ENCODE assay signal across 13 cellular contexts in genomic region chr3:117630469-117630868, GRCh38.
DNase-seq lines count a peak whose midpoint lies in the region; ATAC-seq lines count a peak whose summit lies in the region.
"Had no signal": no experiment of that assay in that cellular context is flagged by ENCODE, and none has a peak within 500 bp of the region (broad histone marks: within the 10 kb centered on the region; RNA-seq: fewer than 3 reads in every experiment).

No MANE protein-coding gene starts in this region.

- intact Hi-C loops in posterior vena cava (cut with DNase I): no loop called here

- DNase-seq in fibroblast of peridontal ligament (ENCODE audit: extremely low read depth) (peak; percentile 43), amniotic stem cell (lab: John Stamatoyannopoulos, UW) (no peak), NCI-H1930 (lab: John Stamatoyannopoulos, UW) (no peak), posterior vena cava (ENCODE audit: low spot score) (no peak), NCI-H2171 treated with DMSO at 0.1 percent for 48 hours (lab: John Stamatoyannopoulos, UW) (no peak)
- DNase-seq: activated CD8-positive, alpha-beta T cell treated with anti-CD3 and anti-CD28 coated beads, Interleukin-2, amount 10 ng/mL, durations not matched to agents 7 days and 5 days; activated naive CD4-positive, alpha-beta T cell treated with anti-CD3 and anti-CD28 coated beads, Interleukin-2, amount 10 ng/mL, durations not matched to agents 7 days and 5 days; naive thymus-derived CD4-positive, alpha-beta T cell; right lobe of liver; stimulated activated naive CD8-positive, alpha-beta T cell treated with anti-CD3 and anti-CD28 coated beads, Interleukin-15, amount 100 ng/mL, for 72 hours had no signal

- ATAC-seq in GM19025 (IDR thresholded peaks at IDR 0.05; ENCODE audit: low read depth, unreplicated experiment) (peak; percentile 61), GM21786 (IDR thresholded peaks at IDR 0.05; ENCODE audit: unreplicated experiment) (peak; percentile 50), HG03159 (IDR thresholded peaks at IDR 0.05; ENCODE audit: unreplicated experiment) (peak; percentile 78)
- ATAC-seq: activated CD8-positive, alpha-beta T cell treated with anti-CD3 and anti-CD28 coated beads, Interleukin-2, amount 10 ng/mL, durations not matched to agents 7 days and 5 days; naive thymus-derived CD4-positive, alpha-beta T cell; right lobe of liver; stimulated activated naive CD8-positive, alpha-beta T cell treated with anti-CD3 and anti-CD28 coated beads, Interleukin-15, amount 100 ng/mL, for 72 hours had no signal
